Comparison of ENCODE assay signal across 21 cellular contexts in the genomic region with DNA sequence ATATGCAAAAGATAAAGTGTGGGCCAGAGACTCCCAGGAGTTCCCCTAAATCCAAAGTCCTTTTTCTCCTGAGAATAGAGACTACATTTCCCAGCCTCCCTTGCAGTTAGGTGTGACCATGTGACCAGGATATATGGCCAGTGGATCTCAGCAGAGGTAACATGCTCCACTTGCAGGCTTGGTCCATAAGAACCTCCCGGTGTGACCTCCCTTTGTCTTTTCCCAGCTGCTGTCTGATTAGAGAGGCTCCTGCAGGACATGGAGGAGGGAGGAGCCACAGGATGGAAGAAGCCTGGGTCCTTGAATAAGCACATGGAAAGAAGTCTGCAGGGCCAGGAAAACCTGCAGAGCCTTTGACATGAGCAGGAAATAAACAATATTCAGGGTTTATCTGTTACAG.
DNase-seq lines count a peak whose midpoint lies in the region; ATAC-seq and TF ChIP-seq lines count a peak whose summit lies in the region.
"Had no signal": no experiment of that assay in that cellular context is flagged by ENCODE, and none has a peak within 500 bp of the region (broad histone marks: within the 10 kb centered on the region; RNA-seq: fewer than 3 reads in every experiment).

No MANE protein-coding gene starts in this region.

- peaks cover 10% of the 10 kb centered on the region for H3K36me3 Mint-ChIP-seq in dendritic cell treated with granulocyte-macrophage colony-stimulating factor and Interleukin-4, amounts not matched to agents 40 ng/mL and 50 ng/mL, for 4 days (ENCODE audit: low read depth)
- no peaks in the 10 kb centered on the region for H3K36me3 Mint-ChIP-seq in neural progenitor cell
- H3K36me3 Mint-ChIP-seq: CD8-positive, alpha-beta T cell; natural killer cell treated with Interleukin-12 subunit alpha and Interleukin-12 subunit beta and Interleukin-15 and Interleukin-18, amount 100 ng/mL, for 72 hours had no signal

- peak overlapping the region; percentile 58 for H3K27ac Mint-ChIP-seq in dendritic cell treated with granulocyte-macrophage colony-stimulating factor and Interleukin-4, amounts not matched to agents 40 ng/mL and 50 ng/mL, for 4 days
- no peak overlapping the region for H3K27ac Mint-ChIP-seq in neural progenitor cell
- H3K27ac Mint-ChIP-seq: activated naive CD8-positive, alpha-beta T cell treated with anti-CD3 and anti-CD28 coated beads, Interleukin-2, amount 50 U/mL, for 24 hours; CD8-positive, alpha-beta T cell; natural killer cell treated with Interleukin-12 subunit alpha and Interleukin-12 subunit beta and Interleukin-15 and Interleukin-18, amount 100 ng/mL, for 72 hours; progenitor cell of endocrine pancreas had no signal

- no peaks in the 10 kb centered on the region for H3K9me3 ChIP-seq in neural progenitor cell (ENCODE audit: low read depth)

- no peak overlapping the region for H3K9ac ChIP-seq in neural progenitor cell

- peaks cover 72% of the 10 kb centered on the region for H3K4me1 Mint-ChIP-seq in dendritic cell treated with granulocyte-macrophage colony-stimulating factor and Interleukin-4, amounts not matched to agents 40 ng/mL and 50 ng/mL, for 4 days (ENCODE audit: low read depth)
- H3K4me1 Mint-ChIP-seq in neural progenitor cell = peaks cover 5% of the 10 kb centered on the region

- peak overlapping the region; percentile 47 for H3K4me2 ChIP-seq in neural progenitor cell

- H3F3A ChIP-seq in neural progenitor cell (ENCODE audit: low read depth) = peaks cover 8% of the 10 kb centered on the region

- H3K4me3 Mint-ChIP-seq in dendritic cell treated with granulocyte-macrophage colony-stimulating factor and Interleukin-4, amounts not matched to agents 40 ng/mL and 50 ng/mL, for 4 days = no peak overlapping the region
- H3K4me3 Mint-ChIP-seq in neural progenitor cell = no peak overlapping the region
- H3K4me3 Mint-ChIP-seq: activated naive CD8-positive, alpha-beta T cell treated with anti-CD3 and anti-CD28 coated beads, Interleukin-2, amount 50 U/mL, for 24 hours; CD8-positive, alpha-beta T cell; natural killer cell treated with Interleukin-12 subunit alpha and Interleukin-12 subunit beta and Interleukin-15 and Interleukin-18, amount 100 ng/mL, for 72 hours had no signal

- DNase-seq in NCI-H748 (lab: John Stamatoyannopoulos, UW; ENCODE audit: unreplicated experiment) (peak; percentile 39), NCI-H748 treated with DMSO at 0.1 percent for 48 hours (lab: John Stamatoyannopoulos, UW) (no peak), NCI-H146 treated with DMSO at 0.1 percent for 48 hours (lab: John Stamatoyannopoulos, UW; ENCODE audit: unreplicated experiment) (peak; percentile 37), neural progenitor cell (ENCODE audit: low spot score) (peak; percentile 59), GOT3 (lab: John Stamatoyannopoulos, UW) (no peak)
- DNase-seq: activated CD4-positive, CD25-positive, alpha-beta regulatory T cell; activated naive CD8-positive, alpha-beta T cell treated with anti-CD3 and anti-CD28 coated beads, Interleukin-2, amount 50 U/mL, for 24 hours; CD8-positive, alpha-beta T cell; esophagus squamous epithelium; Karpas-422; mesenchymal stem cell; NCI-H1105 treated with DMSO at 0.1 percent for 48 hours; NCI-H774; stimulated activated CD4-positive, alpha-beta T cell treated with anti-CD3 and anti-CD28 coated beads, Interleukin-4, amount 100 ng/mL, for 4 hours had no signal

- H4K20me1 ChIP-seq in neural progenitor cell (ENCODE audit: low read depth) = no peaks in the 10 kb centered on the region

- H3K27me3 Mint-ChIP-seq in dendritic cell treated with granulocyte-macrophage colony-stimulating factor and Interleukin-4, amounts not matched to agents 40 ng/mL and 50 ng/mL, for 4 days = no peaks in the 10 kb centered on the region
- no peaks in the 10 kb centered on the region for H3K27me3 Mint-ChIP-seq in neural progenitor cell (ENCODE audit: insufficient read depth, low read depth)
- H3K27me3 Mint-ChIP-seq: activated naive CD8-positive, alpha-beta T cell treated with anti-CD3 and anti-CD28 coated beads, Interleukin-2, amount 50 U/mL, for 24 hours; natural killer cell treated with Interleukin-12 subunit alpha and Interleukin-12 subunit beta and Interleukin-15 and Interleukin-18, amount 100 ng/mL, for 72 hours had no signal

- H3K4me3 ChIP-seq in neural progenitor cell = no peak overlapping the region
- H3K4me3 ChIP-seq: esophagus squamous epithelium, skin epidermis, suprapubic skin had no signal

- no peak for TF ChIP-seq POLR2A in GM18505 (IDR thresholded peaks at IDR 0.05; ENCODE audit: borderline replicate concordance, extremely low read depth, insufficient read depth, insufficient read length)

- ATAC-seq in GM18505 (IDR thresholded peaks at IDR 0.05; ENCODE audit: unreplicated experiment) (no peak), HG03097 (IDR thresholded peaks at IDR 0.05; ENCODE audit: low FRiP score, unreplicated experiment) (no peak)
- ATAC-seq: activated naive CD8-positive, alpha-beta T cell treated with anti-CD3 and anti-CD28 coated beads, Interleukin-2, amount 50 U/mL, for 24 hours; CD8-positive, alpha-beta T cell; natural killer cell treated with Interleukin-12 subunit alpha and Interleukin-12 subunit beta and Interleukin-15 and Interleukin-18, amount 100 ng/mL, for 72 hours had no signal

- intact Hi-C loops in dendritic cell treated with granulocyte-macrophage colony-stimulating factor and Interleukin-4, amounts not matched to agents 40 ng/mL and 50 ng/mL, for 4 days (cut with micrococcal nuclease) = no loop called here

- no peaks in the 10 kb centered on the region for H3K9me3 Mint-ChIP-seq in dendritic cell treated with granulocyte-macrophage colony-stimulating factor and Interleukin-4, amounts not matched to agents 40 ng/mL and 50 ng/mL, for 4 days
- no peaks in the 10 kb centered on the region for H3K9me3 Mint-ChIP-seq in neural progenitor cell
- H3K9me3 Mint-ChIP-seq: activated naive CD8-positive, alpha-beta T cell treated with anti-CD3 and anti-CD28 coated beads, Interleukin-2, amount 50 U/mL, for 24 hours; CD8-positive, alpha-beta T cell; natural killer cell treated with Interleukin-12 subunit alpha and Interleukin-12 subunit beta and Interleukin-15 and Interleukin-18, amount 100 ng/mL, for 72 hours had no signal

- H3K27ac ChIP-seq in neural progenitor cell = no peak overlapping the region
- H3K27ac ChIP-seq: esophagus squamous epithelium, skin epidermis, suprapubic skin had no signal

- no peaks in the 10 kb centered on the region for H3K79me2 ChIP-seq in neural progenitor cell (ENCODE audit: low read depth)

- no peaks in the 10 kb centered on the region for H3K27me3 ChIP-seq in neural progenitor cell
- H3K27me3 ChIP-seq: esophagus squamous epithelium, suprapubic skin had no signal

- H3K36me3 ChIP-seq in neural progenitor cell = no peaks in the 10 kb centered on the region
- H3K36me3 ChIP-seq: esophagus squamous epithelium, suprapubic skin had no signal

- peak overlapping the region; percentile 99 for H2AFZ ChIP-seq in neural progenitor cell (replicated peaks)

- no peak for TF ChIP-seq CTCF in neural progenitor cell (IDR thresholded peaks at IDR 0.05)

- H3K4me1 ChIP-seq in neural progenitor cell = peaks cover 15% of the 10 kb centered on the region
- H3K4me1 ChIP-seq: suprapubic skin had no signal

Comparison
In these comparisons a context has a peak if more than half of its experiments do, and no peak if none do; other contexts are left out.
1. DNase-seq: peak in NCI-H748 (single experiment), NCI-H146 treated with DMSO at 0.1 percent for 48 hours (single experiment) and neural progenitor cell (single experiment); none in NCI-H748 treated with DMSO at 0.1 percent for 48 hours (single experiment) and GOT3 (single experiment).